In genomic region chrX:156004740-156005139, GRCh38 we compare ENCODE assay signal across 20 cellular contexts. TPM values are rescaled to one million over a fixed set of nuclear protein-coding genes. Genes with fewer than 3 reads are reported as not detected.
DNase-seq lines count a peak whose midpoint lies in the region; ATAC-seq, FAIRE-seq and TF ChIP-seq lines count a peak whose summit lies in the region.
"Had no signal": no experiment of that assay in that cellular context is flagged by ENCODE, and none has a peak within 500 bp of the region (broad histone marks: within the 10 kb centered on the region; RNA-seq: fewer than 3 reads in every experiment).

No MANE protein-coding gene starts in this region.

- no peaks in the 10 kb centered on the region for H3K36me3 ChIP-seq in HepG2 (replicated peaks in 1 of 2; ENCODE audit: control insufficient read depth in 1 of 2, insufficient read depth in 2 of 2, low read length in 2 of 2)
- H3K36me3 ChIP-seq in right lobe of liver = no peaks in the 10 kb centered on the region
- H3K36me3 ChIP-seq in keratinocyte (ENCODE audit: control insufficient read depth in 2 of 2, extremely low read depth in 1 of 2, insufficient read depth in 2 of 2, low read length in 2 of 2) = no peaks in the 10 kb centered on the region

- TF ChIP-seq EP300 in HepG2 (IDR thresholded peaks at IDR 0.05; ENCODE audit: low read depth in 2 of 2, low read length in 2 of 2) (no peak), HepG2 (CRISPR knock-in tag; IDR thresholded peaks at IDR 0.05; ENCODE audit: borderline replicate concordance) (no peak)

- H3K4me1 ChIP-seq in HepG2 (ENCODE audit: insufficient read depth, low read length) (no peaks in the 10 kb centered on the region), right lobe of liver (no peaks in the 10 kb centered on the region), keratinocyte (ENCODE audit: control insufficient read depth, extremely low read depth, insufficient read depth, low read length) (peaks cover 36% of the 10 kb centered on the region)

- H4K20me1 ChIP-seq in HepG2 (ENCODE audit: insufficient read depth, low read length) (no peaks in the 10 kb centered on the region), keratinocyte (ENCODE audit: control insufficient read depth, extremely low read depth, insufficient read depth, low read length) (no peaks in the 10 kb centered on the region)

- ATAC-seq in HepG2 (no peak), right lobe of liver (no peak), GM19324 (IDR thresholded peaks at IDR 0.05; ENCODE audit: low FRiP score, unreplicated experiment) (no peak)
- ATAC-seq: K562 had no signal

- POLR2A ChIA-PET in HepG2 (lab: Yijun Ruan, JAX) = no interaction called here

- FAIRE-seq in HepG2 (lab: Jason Lieb, UNC) (peak; percentile 44), RCC 7860 (lab: Jason Lieb, UNC) (no peak), keratinocyte (lab: Jason Lieb, UNC) (no peak)
- FAIRE-seq: G401.6, K562 had no signal

- TF ChIP-seq CTCF in HepG2 (CRISPR knock-in tag; IDR thresholded peaks at IDR 0.05) (no peak), right lobe of liver (IDR thresholded peaks at IDR 0.05) (no peak), keratinocyte (optimal IDR thresholded peaks at IDR 0.05 in 1 of 3, IDR thresholded peaks at IDR 0.05 in 1 of 3, conservative IDR thresholded peaks at IDR 0.05 in 1 of 3; ENCODE audit: extremely low read depth in 1 of 3, insufficient read depth in 2 of 3, low read length in 3 of 3) (no peak)

- H3K4me2 ChIP-seq in HepG2 (ENCODE audit: low read depth, low read length) = no peak overlapping the region
- H3K4me2 ChIP-seq in keratinocyte (ENCODE audit: control insufficient read depth, extremely low read depth, insufficient read depth, low read depth, low read length) = peak overlapping the region; percentile 62

- no peak overlapping the region for H3K4me3 ChIP-seq in HepG2 (replicated peaks in 1 of 3; ENCODE audit: insufficient read depth in 1 of 3, low read depth in 2 of 3, low read length in 3 of 3)
- no peak overlapping the region for H3K4me3 ChIP-seq in right lobe of liver
- H3K4me3 ChIP-seq in keratinocyte (ENCODE audit: control insufficient read depth in 2 of 3, extremely low read depth in 1 of 3, insufficient read depth in 2 of 3, low read depth in 1 of 3, low read length in 3 of 3) = no peak overlapping the region
- H3K4me3 ChIP-seq: K562 had no signal

- no peak overlapping the region for H3K27ac ChIP-seq in HepG2 (ENCODE audit: extremely low read length, insufficient read depth, low read length)
- H3K27ac ChIP-seq in right lobe of liver = no peak overlapping the region
- H3K27ac ChIP-seq in keratinocyte (ENCODE audit: control insufficient read depth, insufficient read depth, low read length) = peak overlapping the region; percentile 49

- TF ChIP-seq POLR2A in HepG2 (IDR thresholded peaks at IDR 0.05; ENCODE audit: insufficient read depth in 1 of 2, low read depth in 2 of 2, low read length in 2 of 2) = no peak
- TF ChIP-seq POLR2A in right lobe of liver (IDR thresholded peaks at IDR 0.05) = no peak

- intact Hi-C loops in HepG2 (cut with micrococcal nuclease; ENCODE audit: unreplicated experiment) (no loop called here), right lobe of liver (cut with DNase I) (no loop called here)

- CTCF ChIA-PET in HepG2 (lab: Yijun Ruan, JAX; ENCODE audit: low intra/inter-chr PET ratio, low total read pairs) = no interaction called here

- H3K9ac ChIP-seq in HepG2 (ENCODE audit: insufficient read depth, low read depth, low read length) = no peak overlapping the region
- no peak overlapping the region for H3K9ac ChIP-seq in keratinocyte (ENCODE audit: control insufficient read depth, extremely low read depth, insufficient read depth, low read length)

- TF ChIP-seq RAD21 in HepG2 (CRISPR knock-in tag; IDR thresholded peaks at IDR 0.05) = no peak

- H3K79me2 ChIP-seq in HepG2 (ENCODE audit: insufficient read depth, low read length) = no peaks in the 10 kb centered on the region
- H3K79me2 ChIP-seq in keratinocyte (ENCODE audit: control insufficient read depth, insufficient read depth, low read length) = no peaks in the 10 kb centered on the region

- no peak overlapping the region for H2AFZ ChIP-seq in HepG2 (ENCODE audit: low read length)
- H2AFZ ChIP-seq in keratinocyte (ENCODE audit: control insufficient read depth, low read length) = no peak overlapping the region

- dilution Hi-C loops in keratinocyte (cut with MboI; ENCODE audit: extremely low pct_ligation_motif_present, low sequenced_read_pairs) = no loop called here

- H3K27me3 ChIP-seq in HepG2 (ENCODE audit: control insufficient read depth in 1 of 2, insufficient read depth in 2 of 2, low read length in 2 of 2) = no peaks in the 10 kb centered on the region
- H3K27me3 ChIP-seq in right lobe of liver = no peaks in the 10 kb centered on the region
- no peaks in the 10 kb centered on the region for H3K27me3 ChIP-seq in keratinocyte (ENCODE audit: control insufficient read depth, extremely low read depth, insufficient read depth, low read length)

- WGBS in HepG2 (ENCODE audit: low lambda C conversion rate) = 21% methylated on average over 3 of the region's 3 CpGs
- WGBS in right lobe of liver (ENCODE audit: insufficient coverage, low coverage, low lambda C conversion rate, missing lambda C conversion rate) = 56% methylated on average over 3 of the region's 3 CpGs

- in situ Hi-C loops in HepG2 (cut with HindIII; ENCODE audit: extremely low pct_ligation_motif_present, low pct_unique_long_range_greater_than_20kb) = no loop called here

- no peak for DNase-seq in HepG2 (ENCODE audit: low spot score)
- DNase-seq in right lobe of liver = no peak
- DNase-seq in RCC 7860 (ENCODE audit: low spot score) = peak; percentile 2
- no peak for DNase-seq in keratinocyte (ENCODE audit: low read depth, low spot score)
- DNase-seq in NCI-H82 treated with DMSO at 0.1 percent for 48 hours (lab: John Stamatoyannopoulos, UW; ENCODE audit: unreplicated experiment) = no peak
- no peak for DNase-seq in HUDEP-2 (lab: John Stamatoyannopoulos, UW; ENCODE audit: unreplicated experiment in 76 of 76)
- DNase-seq: AML-193; CD4-positive, CD25-positive, alpha-beta regulatory T cell; COR-L47; DMS 273 treated with DMSO at 0.1 percent for 48 hours; H9; NCI-H1105; NCI-H1694 treated with DMSO at 0.1 percent for 48 hours; NCI-H2107; NCI-H510A; NCI-H748 treated with DMSO at 0.1 percent for 48 hours; Right ventricle myocardium superior had no signal

- no peaks in the 10 kb centered on the region for H3K9me1 ChIP-seq in keratinocyte (ENCODE audit: control insufficient read depth, extremely low read depth, insufficient read depth, low read length)

- H3K9me3 ChIP-seq in HepG2 (ENCODE audit: low read length) (no peaks in the 10 kb centered on the region), right lobe of liver (no peaks in the 10 kb centered on the region), keratinocyte (ENCODE audit: control insufficient read depth, low read depth, low read length) (no peaks in the 10 kb centered on the region)

- BruUV-seq in HepG2 (replicated peaks; lab: Mats Ljungman, UMichigan) = no TSS peak

TF ChIP-seq in HepG2, 621 proteins besides CTCF, POLR2A, EP300 and RAD21 (continues in another document):
- TF ChIP-seq, protein P1, sequence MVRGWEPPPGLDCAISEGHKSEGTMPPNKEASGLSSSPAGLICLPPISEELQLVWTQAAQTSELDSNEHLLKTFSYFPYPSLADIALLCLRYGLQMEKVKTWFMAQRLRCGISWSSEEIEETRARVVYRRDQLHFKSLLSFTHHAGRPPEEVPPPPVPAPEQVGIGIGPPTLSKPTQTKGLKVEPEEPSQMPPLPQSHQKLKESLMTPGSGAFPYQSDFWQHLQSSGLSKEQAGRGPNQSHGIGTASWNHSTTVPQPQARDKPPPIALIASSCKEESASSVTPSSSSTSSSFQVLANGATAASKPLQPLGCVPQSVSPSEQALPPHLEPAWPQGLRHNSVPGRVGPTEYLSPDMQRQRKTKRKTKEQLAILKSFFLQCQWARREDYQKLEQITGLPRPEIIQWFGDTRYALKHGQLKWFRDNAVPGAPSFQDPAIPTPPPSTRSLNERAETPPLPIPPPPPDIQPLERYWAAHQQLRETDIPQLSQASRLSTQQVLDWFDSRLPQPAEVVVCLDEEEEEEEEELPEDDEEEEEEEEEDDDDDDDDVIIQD (CRISPR knock-in tag; IDR thresholded peaks at IDR 0.05; ENCODE audit: low read depth) = no peak
- TF ChIP-seq PITX1 (CRISPR knock-in tag; IDR thresholded peaks at IDR 0.05) = no peak

RNA-seq across cellular contexts. Expression of gene IL9R, which starts 7.2 kb away (rescaled TPM):
- total RNA-seq in HepG2 (2016; rRNA removed; fragmentation: Illumina TruSeq; extraction: Trizol) = not detected in 2 replicates
- not detected in 2 replicates for total RNA-seq in HepG2 (2016; cell fraction: cytosol; rRNA removed; fragmentation: Illumina TruSeq; extraction: Trizol; ENCODE audit: low read depth)
- total RNA-seq in HepG2 (2016; cell fraction: insoluble cytoplasmic fraction; rRNA removed; fragmentation: Illumina TruSeq; extraction: Trizol) = not detected in 2 replicates
- not detected in 2 replicates for total RNA-seq in HepG2 (2016; cell fraction: membrane; rRNA removed; fragmentation: Illumina TruSeq; extraction: Trizol)
- not detected in 2 replicates for total RNA-seq in HepG2 (2016; cell fraction: nucleus; rRNA removed; fragmentation: Illumina TruSeq; extraction: Trizol)
- 0.05 TPM in 1 of 2 replicates, not detected in the other for polyA plus RNA-seq in HepG2 (2011; rRNA removed)
- polyA plus RNA-seq in HepG2 (2011; cell fraction: cytosol; rRNA removed) = 0.03 TPM in 1 of 2 replicates, not detected in the other
- polyA plus RNA-seq in HepG2 (2011; cell fraction: nucleus; rRNA removed) = 0.12 and 0.16 TPM in 2 replicates
- polyA plus RNA-seq in HepG2 (2012) = not detected in 2 replicates
- not detected in 2 replicates for polyA plus RNA-seq in HepG2 (2016; cell fraction: cytosol; fragmentation: Illumina TruSeq; extraction: Trizol; ENCODE audit: low read depth)
- polyA plus RNA-seq in HepG2 (2016; cell fraction: insoluble cytoplasmic fraction; fragmentation: Illumina TruSeq; extraction: Trizol; ENCODE audit: low read depth) = not detected in 2 replicates
- polyA plus RNA-seq in HepG2 (2016; cell fraction: membrane; fragmentation: Illumina TruSeq; extraction: Trizol; ENCODE audit: low read depth) = not detected in 2 replicates
- 0.23 and 0.38 TPM in 2 replicates for polyA plus RNA-seq in HepG2 (2016; cell fraction: nucleus; fragmentation: Illumina TruSeq; extraction: Trizol; ENCODE audit: insufficient read depth, low read depth)
- polyA minus RNA-seq in HepG2 (2011; rRNA and poly(A)+ RNA removed; ENCODE audit: low replicate concordance) = 0.06 TPM in 1 of 2 replicates, not detected in the other
- polyA minus RNA-seq in HepG2 (2011; cell fraction: cytosol; rRNA and poly(A)+ RNA removed) = not detected in 2 replicates
- not detected in 2 replicates for polyA minus RNA-seq in HepG2 (2011; cell fraction: nucleus; rRNA and poly(A)+ RNA removed)
- total RNA-seq in right lobe of liver = under 1 TPM in 3 of 6 experiments, not detected in 3; 0.18 to 0.37 (median 0.18) TPM
- polyA plus RNA-seq in keratinocyte = 0.35 to 0.45 TPM (median 0.40 TPM) in 3 replicates
- not detected for polyA plus RNA-seq in keratinocyte (2011; ENCODE audit: low read depth)
- 0.43 and 0.57 TPM in 2 replicates for polyA plus RNA-seq in keratinocyte (2011; cell fraction: cytosol; rRNA removed)
- polyA plus RNA-seq in keratinocyte (2011; cell fraction: nucleus; rRNA removed) = 0.61 and 2.4 TPM in 2 replicates
- 0.13 and 0.33 TPM in 2 replicates for polyA plus RNA-seq in keratinocyte (2012; ENCODE audit: low replicate concordance)
- 0.62 to 1.2 TPM (median 1.0 TPM) in 3 replicates for polyA minus RNA-seq in keratinocyte
- polyA minus RNA-seq in keratinocyte (2011; cell fraction: cytosol; rRNA and poly(A)+ RNA removed) = not detected
- polyA minus RNA-seq in keratinocyte (2011; cell fraction: nucleus; rRNA and poly(A)+ RNA removed) = 0.74 and 0.78 TPM in 2 replicates
- total RNA-seq: Right ventricle myocardium superior had no signal
